ENCODE assay signal across 8 cellular contexts in genomic region chr3:139935866-139936817, GRCh38. TPM values are rescaled to one million over a fixed set of nuclear protein-coding genes. Genes with fewer than 3 reads are reported as not detected.
DNase-seq lines count a peak whose midpoint lies in the region; ATAC-seq and TF ChIP-seq lines count a peak whose summit lies in the region.

No MANE protein-coding gene starts in this region.

- no peaks in the 10 kb centered on the region for H3K79me2 ChIP-seq in Karpas-422 (ENCODE audit: low read length)

- H2AFZ ChIP-seq in Karpas-422 (ENCODE audit: low read length) (no peak overlapping the region), neuron (ENCODE audit: low read depth, low read length) (peak overlapping the region; percentile 58)

- ATAC-seq in GM21360 (IDR thresholded peaks at IDR 0.05; ENCODE audit: unreplicated experiment), result no peak

- H3K9ac ChIP-seq in Karpas-422 (ENCODE audit: low read length), result no peak overlapping the region

- H3K9me3 ChIP-seq in Caco-2 (no peaks in the 10 kb centered on the region), Karpas-422 (ENCODE audit: low read length) (no peaks in the 10 kb centered on the region), esophagus muscularis mucosa (no peaks in the 10 kb centered on the region), neuron (ENCODE audit: low read length) (no peaks in the 10 kb centered on the region)

- 6% methylated on average over 31 of the region's 42 CpGs for WGBS in esophagus muscularis mucosa

- POLR2A ChIA-PET in Caco-2 (lab: Charles Lee), result interaction anchor here (0.6 kb wide), 1 partner anchor 119 kb away, joined by 3 read pairs; no protein-coding TSS in a partner anchor

- H3K4me1 ChIP-seq in Caco-2 (no peaks in the 10 kb centered on the region), Karpas-422 (ENCODE audit: low read length) (peaks cover 2% of the 10 kb centered on the region; the same call in 1 of the 2 replicates), esophagus muscularis mucosa (peaks cover 23 to 27% (median 24%) of the 10 kb centered on the region in 4 donors), neuron (ENCODE audit: insufficient read depth, low read length) (peaks cover 13% of the 10 kb centered on the region)

- peaks cover 9% of the 10 kb centered on the region for H3K27me3 Mint-ChIP-seq in Caco-2 (ENCODE audit: insufficient read depth, unreplicated experiment)
- peaks cover 72% of the 10 kb centered on the region for H3K27me3 Mint-ChIP-seq in activated naive CD8-positive, alpha-beta T cell treated with anti-CD3 and anti-CD28 coated beads for 36 hours

- TF ChIP-seq CTCF in Caco-2 (IDR thresholded peaks at IDR 0.05; ENCODE audit: insufficient read depth in 1 of 2, low read depth in 1 of 2, low read length in 1 of 2, severe bottlenecking in 1 of 2, unreplicated experiment in 1 of 2) (no peak), esophagus muscularis mucosa (IDR thresholded peaks at IDR 0.05) (no peak)

- no peak for TF ChIP-seq EP300 in esophagus muscularis mucosa (IDR thresholded peaks at IDR 0.05)

- no peaks in the 10 kb centered on the region for H3K36me3 ChIP-seq in Caco-2 (ENCODE audit: control insufficient read depth, insufficient read depth, low read length)
- no peaks in the 10 kb centered on the region for H3K36me3 ChIP-seq in Karpas-422 (ENCODE audit: insufficient read depth, low read length)
- no peaks in the 10 kb centered on the region for H3K36me3 ChIP-seq in esophagus muscularis mucosa
- no peaks in the 10 kb centered on the region for H3K36me3 ChIP-seq in neuron (ENCODE audit: insufficient read depth, low read length)

- no TSS peak for BruUV-seq in Caco-2 (replicated peaks; lab: Mats Ljungman, UMichigan)

- peak overlapping the region; percentile 44 for H3K4me2 ChIP-seq in Karpas-422 (ENCODE audit: low read depth, low read length, poor library complexity, severe bottlenecking)

- peaks cover 14% of the 10 kb centered on the region for H3K4me1 Mint-ChIP-seq in Caco-2 (ENCODE audit: low read depth, unreplicated experiment)
- H3K4me1 Mint-ChIP-seq in activated naive CD8-positive, alpha-beta T cell treated with anti-CD3 and anti-CD28 coated beads for 36 hours, result peaks cover 6% of the 10 kb centered on the region

- H3K27me3 ChIP-seq in Caco-2 (replicated peaks; ENCODE audit: control insufficient read depth, insufficient read depth, low read length) (no peaks in the 10 kb centered on the region), Karpas-422 (ENCODE audit: low read length) (no peaks in the 10 kb centered on the region), esophagus muscularis mucosa (peaks cover 0 to 52% (median 18%) of the 10 kb centered on the region in 4 donors), neuron (ENCODE audit: insufficient read depth, low read length) (peaks cover 34% of the 10 kb centered on the region)

- H3K27ac Mint-ChIP-seq in Caco-2 (ENCODE audit: unreplicated experiment), result peak overlapping the region; percentile 21
- no peak overlapping the region for H3K27ac Mint-ChIP-seq in activated naive CD8-positive, alpha-beta T cell treated with anti-CD3 and anti-CD28 coated beads for 36 hours

- intact Hi-C loops in Caco-2 (cut with micrococcal nuclease; ENCODE audit: unreplicated experiment) (loop anchor here (1.0 to 10.0 kb wide), 7 partner anchors 119 to 927 kb away; no protein-coding TSS in a partner anchor), esophagus muscularis mucosa (cut with DNase I) (loop anchor here (10.0 kb wide), 1 partner anchor 929 kb away; no protein-coding TSS in a partner anchor)

- H3K4me3 Mint-ChIP-seq in Caco-2 (ENCODE audit: unreplicated experiment), result peak overlapping the region; percentile 86
- H3K4me3 Mint-ChIP-seq in activated naive CD8-positive, alpha-beta T cell treated with anti-CD3 and anti-CD28 coated beads for 36 hours, result no peak overlapping the region

- no peaks in the 10 kb centered on the region for H4K20me1 ChIP-seq in Karpas-422 (ENCODE audit: insufficient read depth, low read depth, low read length)

- no peaks in the 10 kb centered on the region for H3K36me3 Mint-ChIP-seq in Caco-2 (ENCODE audit: insufficient read depth, unreplicated experiment)
- H3K36me3 Mint-ChIP-seq in activated naive CD8-positive, alpha-beta T cell treated with anti-CD3 and anti-CD28 coated beads for 36 hours, result no peaks in the 10 kb centered on the region

- CTCF ChIA-PET in Caco-2 (lab: Charles Lee), result interaction anchor here (0.6 to 1.5 kb wide), 2 partner anchors 218 to 784 kb away, joined by 3 to 7 read pairs; no protein-coding TSS in a partner anchor

- no peaks in the 10 kb centered on the region for H3K9me3 Mint-ChIP-seq in Caco-2 (ENCODE audit: unreplicated experiment)
- no peaks in the 10 kb centered on the region for H3K9me3 Mint-ChIP-seq in activated naive CD8-positive, alpha-beta T cell treated with anti-CD3 and anti-CD28 coated beads for 36 hours

- no peaks in the 10 kb centered on the region for H3K9me2 ChIP-seq in Karpas-422 (replicated peaks; ENCODE audit: insufficient read depth, low read length)

- DNase-seq in Caco-2 (peak; percentile 42 to 49), Karpas-422 (peak; percentile 40), esophagus muscularis mucosa (ENCODE audit: extremely low spot score) (peak; percentile 88), H4 (ENCODE audit: low spot score) (no peak)
- DNase-seq in activated CD8-positive, alpha-beta memory T cell treated with anti-CD3 and anti-CD28 coated beads for 24 hours, result no peak
- no peak for DNase-seq in activated naive CD8-positive, alpha-beta T cell treated with anti-CD3 and anti-CD28 coated beads for 36 hours

- H3K27ac ChIP-seq in Karpas-422 (ENCODE audit: low read length) (no peak overlapping the region), esophagus muscularis mucosa (replicated peaks in 1 of 4) (no peak overlapping the region)

- no peak for TF ChIP-seq POLR2A in esophagus muscularis mucosa (IDR thresholded peaks at IDR 0.05; ENCODE audit: low read depth)

- H3K4me3 ChIP-seq in Caco-2 (ENCODE audit: low read depth, low read length), result peak overlapping the region; percentile 55
- H3K4me3 ChIP-seq in Karpas-422 (ENCODE audit: low read length), result peak overlapping the region; percentile 57; the same call in 1 of the 2 replicates
- H3K4me3 ChIP-seq in esophagus muscularis mucosa, result peak overlapping the region; percentile 54 to 63 (median 56)
- peak overlapping the region; percentile 39 for H3K4me3 ChIP-seq in neuron (ENCODE audit: low read length)

RNA-seq across cellular contexts. Expression of gene CLSTN2, which starts 1.2 kb away (rescaled TPM):
- total RNA-seq in Caco-2 (2022), result 20.1 and 26.1 TPM in 2 replicates
- total RNA-seq in Karpas-422 (2014; rRNA removed; shearing (Covaris generic); ENCODE audit: low replicate concordance), result not detected in 2 replicates
- total RNA-seq in esophagus muscularis mucosa, result 1 to 10 TPM; 3.7 to 9.5 (median 7.4) TPM
- under 1 TPM in 1 of 2 experiments, not detected in 1; 0.08 TPM for total RNA-seq in activated naive CD8-positive, alpha-beta T cell treated with anti-CD3 and anti-CD28 coated beads for 36 hours
- 3.9 and 4.1 TPM in 2 replicates for total RNA-seq in H4 (2014; rRNA removed; shearing (Covaris generic))

Comparison
In these comparisons a context has a peak if more than half of its experiments do, and no peak if none do; other contexts are left out.
1. DNase-seq: peak in Caco-2 (2 of 2), Karpas-422 (single experiment) and esophagus muscularis mucosa (single experiment); none in activated CD8-positive, alpha-beta memory T cell treated with anti-CD3 and anti-CD28 coated beads for 24 hours (single experiment), activated naive CD8-positive, alpha-beta T cell treated with anti-CD3 and anti-CD28 coated beads for 36 hours (single experiment) and H4 (single experiment).
2. Peak in every context shown above with its lines, with median percentiles within 50 percentile points of each other: H3K4me3 ChIP-seq.